Comparison of ENCODE assay signal across 2 cellular contexts in the genomic region with DNA sequence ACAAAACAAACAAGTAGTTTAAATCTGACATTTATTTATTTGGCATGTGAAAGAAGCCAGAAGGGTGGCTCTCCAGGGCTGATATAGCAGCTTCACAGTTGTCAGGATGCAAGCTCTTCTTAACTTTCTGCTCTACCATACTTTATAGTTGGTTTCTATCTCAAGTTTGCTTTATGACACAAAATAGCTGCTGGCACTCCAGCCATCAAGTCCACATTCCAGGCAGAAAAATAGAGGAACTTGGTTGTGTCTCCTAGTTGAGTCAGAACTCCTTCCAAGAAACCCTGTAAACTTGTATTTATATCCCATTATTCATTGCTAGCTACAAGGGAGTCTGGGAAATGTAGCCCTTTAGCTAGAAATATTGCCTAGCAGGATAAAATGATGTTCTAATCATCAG.
A peak's percentile ranks its signal among the peaks of the same experiment; 100 is the strongest.
TF ChIP-seq lines count a peak whose summit lies in the region.

No MANE protein-coding gene starts in this region.

TF ChIP-seq in HEK293, 187 proteins besides CTCF, POLR2A, EP300 and RAD21 (continued from another document):
- TF ChIP-seq, protein P1, sequence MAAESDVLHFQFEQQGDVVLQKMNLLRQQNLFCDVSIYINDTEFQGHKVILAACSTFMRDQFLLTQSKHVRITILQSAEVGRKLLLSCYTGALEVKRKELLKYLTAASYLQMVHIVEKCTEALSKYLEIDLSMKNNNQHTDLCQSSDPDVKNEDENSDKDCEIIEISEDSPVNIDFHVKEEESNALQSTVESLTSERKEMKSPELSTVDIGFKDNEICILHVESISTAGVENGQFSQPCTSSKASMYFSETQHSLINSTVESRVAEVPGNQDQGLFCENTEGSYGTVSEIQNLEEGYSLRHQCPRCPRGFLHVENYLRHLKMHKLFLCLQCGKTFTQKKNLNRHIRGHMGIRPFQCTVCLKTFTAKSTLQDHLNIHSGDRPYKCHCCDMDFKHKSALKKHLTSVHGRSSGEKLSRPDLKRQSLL (tag by site-specific recombination; IDR thresholded peaks at IDR 0.05), result no peak
- peak; percentile 81; the same call in 1 of the 2 replicates for TF ChIP-seq ZNF626 (tag by site-specific recombination; IDR thresholded peaks at IDR 0.05)
- no peak for TF ChIP-seq ZBTB21 (tag by site-specific recombination; IDR thresholded peaks at IDR 0.05)
- TF ChIP-seq SETDB1 (IDR thresholded peaks at IDR 0.05; ENCODE audit: insufficient read length, low read length), result peak; percentile 68
- TF ChIP-seq ZNF596 (tag by site-specific recombination; IDR thresholded peaks at IDR 0.05), result no peak
- TF ChIP-seq, protein P2, sequence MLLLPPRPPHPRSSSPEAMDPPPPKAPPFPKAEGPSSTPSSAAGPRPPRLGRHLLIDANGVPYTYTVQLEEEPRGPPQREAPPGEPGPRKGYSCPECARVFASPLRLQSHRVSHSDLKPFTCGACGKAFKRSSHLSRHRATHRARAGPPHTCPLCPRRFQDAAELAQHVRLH (tag by site-specific recombination; IDR thresholded peaks at IDR 0.05), result peak; percentile 80
- no peak for TF ChIP-seq SP7 (tag by site-specific recombination; IDR thresholded peaks at IDR 0.05)
- TF ChIP-seq, protein P3, sequence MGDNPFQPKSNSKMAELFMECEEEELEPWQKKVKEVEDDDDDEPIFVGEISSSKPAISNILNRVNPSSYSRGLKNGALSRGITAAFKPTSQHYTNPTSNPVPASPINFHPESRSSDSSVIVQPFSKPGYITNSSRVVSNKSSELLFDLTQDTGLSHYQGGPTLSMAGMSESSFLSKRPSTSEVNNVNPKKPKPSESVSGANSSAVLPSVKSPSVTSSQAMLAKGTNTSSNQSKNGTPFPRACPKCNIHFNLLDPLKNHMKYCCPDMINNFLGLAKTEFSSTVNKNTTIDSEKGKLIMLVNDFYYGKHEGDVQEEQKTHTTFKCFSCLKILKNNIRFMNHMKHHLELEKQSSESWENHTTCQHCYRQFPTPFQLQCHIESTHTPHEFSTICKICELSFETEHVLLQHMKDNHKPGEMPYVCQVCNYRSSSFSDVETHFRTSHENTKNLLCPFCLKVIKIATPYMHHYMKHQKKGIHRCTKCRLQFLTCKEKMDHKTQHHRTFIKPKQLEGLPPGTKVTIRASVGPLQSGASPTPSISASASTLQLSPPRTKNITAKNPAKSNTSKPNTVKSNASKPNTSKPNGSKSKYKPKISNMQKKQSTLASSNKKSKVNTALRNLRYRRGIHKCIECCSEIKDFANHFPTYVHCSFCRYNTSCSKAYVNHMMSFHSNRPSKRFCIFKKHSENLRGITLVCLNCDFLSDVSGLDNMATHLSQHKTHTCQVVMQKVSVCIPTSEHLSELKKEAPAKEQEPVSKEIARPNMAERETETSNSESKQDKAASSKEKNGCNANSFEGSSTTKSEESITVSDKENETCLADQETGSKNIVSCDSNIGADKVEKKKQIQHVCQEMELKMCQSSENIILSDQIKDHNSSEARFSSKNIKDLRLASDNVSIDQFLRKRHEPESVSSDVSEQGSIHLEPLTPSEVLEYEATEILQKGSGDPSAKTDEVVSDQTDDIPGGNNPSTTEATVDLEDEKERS (tag by site-specific recombination; IDR thresholded peaks at IDR 0.05), result peak; percentile 93

TF ChIP-seq in K562, 482 proteins besides CTCF, POLR2A, EP300 and RAD21 (continued from another document):
- TF ChIP-seq, protein P4, sequence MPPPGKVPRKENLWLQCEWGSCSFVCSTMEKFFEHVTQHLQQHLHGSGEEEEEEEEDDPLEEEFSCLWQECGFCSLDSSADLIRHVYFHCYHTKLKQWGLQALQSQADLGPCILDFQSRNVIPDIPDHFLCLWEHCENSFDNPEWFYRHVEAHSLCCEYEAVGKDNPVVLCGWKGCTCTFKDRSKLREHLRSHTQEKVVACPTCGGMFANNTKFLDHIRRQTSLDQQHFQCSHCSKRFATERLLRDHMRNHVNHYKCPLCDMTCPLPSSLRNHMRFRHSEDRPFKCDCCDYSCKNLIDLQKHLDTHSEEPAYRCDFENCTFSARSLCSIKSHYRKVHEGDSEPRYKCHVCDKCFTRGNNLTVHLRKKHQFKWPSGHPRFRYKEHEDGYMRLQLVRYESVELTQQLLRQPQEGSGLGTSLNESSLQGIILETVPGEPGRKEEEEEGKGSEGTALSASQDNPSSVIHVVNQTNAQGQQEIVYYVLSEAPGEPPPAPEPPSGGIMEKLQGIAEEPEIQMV (tag; conservative IDR thresholded peaks at IDR 0.05; ENCODE audit: low read depth), result no peak
